17 cellular contexts compared by ENCODE assay signal in genomic region chr10:88232029-88232895, GRCh38.
DNase-seq lines count a peak whose midpoint lies in the region; ATAC-seq and TF ChIP-seq lines count a peak whose summit lies in the region.
"Had no signal": no experiment of that assay in that cellular context is flagged by ENCODE, and none has a peak within 500 bp of the region (broad histone marks: within the 10 kb centered on the region; RNA-seq: fewer than 3 reads in every experiment).

No MANE protein-coding gene starts in this region.

- no peak for ATAC-seq in lung (ENCODE audit: insufficient read depth, low FRiP score)
- ATAC-seq in GM18517 (IDR thresholded peaks at IDR 0.05; ENCODE audit: unreplicated experiment), result no peak
- ATAC-seq: esophagus mucosa, GM12878 had no signal

- peaks cover 6 to 22% of the 10 kb centered on the region in 2 donors for H3K4me1 ChIP-seq in lung (ENCODE audit: control insufficient read depth in 2 of 2, insufficient read depth in 2 of 2, low read length in 2 of 2)
- H3K4me1 ChIP-seq in tibial nerve, result peaks cover 0 to 66% (median 18%) of the 10 kb centered on the region in 4 donors

- H3K27ac ChIP-seq in lung (ENCODE audit: low read depth in 1 of 2, low read length in 1 of 2), result peak overlapping the region in 1 of 2 donors; percentile 24
- peak overlapping the region; percentile 55 to 89 (median 69) for H3K27ac ChIP-seq in tibial nerve
- H3K27ac ChIP-seq: cardiac muscle cell had no signal

- H3K9me3 ChIP-seq in lung (ENCODE audit: control insufficient read depth in 2 of 2, insufficient read depth in 1 of 2, low read length in 1 of 2) (no peaks in the 10 kb centered on the region), tibial nerve (no peaks in the 10 kb centered on the region)

- TF ChIP-seq CTCF in choroid plexus epithelial cell (conservative IDR thresholded peaks at IDR 0.05; ENCODE audit: low read depth, low read length) (no peak), lung (IDR thresholded peaks at IDR 0.05; ENCODE audit: control extremely low read depth, extremely low read depth) (no peak), tibial nerve (IDR thresholded peaks at IDR 0.05) (no peak)

- H3K36me3 ChIP-seq in lung (ENCODE audit: control insufficient read depth in 2 of 2, insufficient read depth in 2 of 2, low read length in 2 of 2) (no peaks in the 10 kb centered on the region), tibial nerve (no peaks in the 10 kb centered on the region)
- H3K36me3 ChIP-seq: cardiac muscle cell had no signal

- WGBS in lung, 2 donors, result 40 to 69% methylated on average over 5 of the region's 5 CpGs
- WGBS in tibial nerve, 2 donors, result 26 to 30% methylated on average over 5 of the region's 5 CpGs

- DNase-seq in LHCN-M2 (ENCODE audit: low read depth) (peak; percentile 9), choroid plexus epithelial cell (ENCODE audit: low read depth) (peak; percentile 69), lung (ENCODE audit: low spot score) (peak; percentile 49), tibial nerve (ENCODE audit: low spot score in 2 of 2) (peak; percentile 81 to 84), NCI-H345 (lab: John Stamatoyannopoulos, UW) (no peak), foreskin melanocyte (no peak)
- DNase-seq: activated T-cell treated with anti-CD3 and anti-CD28 coated beads for 4 hours; DMS 273 treated with DMSO at 0.1 percent for 48 hours; HFFc6; kidney glomerular epithelial cell; occipital lobe; SHP77; stimulated activated naive CD4-positive, alpha-beta T cell treated with Interleukin-2 at 50 U/mL for 16 hours had no signal

- H3K27me3 ChIP-seq in lung (ENCODE audit: control insufficient read depth, insufficient read depth) (no peaks in the 10 kb centered on the region), tibial nerve (no peaks in the 10 kb centered on the region)
- H3K27me3 ChIP-seq: cardiac muscle cell had no signal

- TF ChIP-seq EP300 in tibial nerve (IDR thresholded peaks at IDR 0.05), result peak in 1 of 2 donors; percentile 13

- H3K4me3 ChIP-seq in choroid plexus epithelial cell (ENCODE audit: low read depth, low read length) (no peak overlapping the region), lung (no peak overlapping the region), tibial nerve (no peak overlapping the region)
- H3K4me3 ChIP-seq: cardiac muscle cell, GM12878 had no signal

- no peak for TF ChIP-seq POLR2A in tibial nerve (IDR thresholded peaks at IDR 0.05)

Comparison
In these comparisons a context has a peak if more than half of its experiments do, and no peak if none do; other contexts are left out.
1. DNase-seq: peak in LHCN-M2 (single experiment), choroid plexus epithelial cell (single experiment), lung (single experiment) and tibial nerve (2 of 2); none in NCI-H345 (single experiment) and foreskin melanocyte (single experiment).